ENCODE assay signal across 2 cellular contexts in genomic region chr9:109721021-109721420, GRCh38.
TF ChIP-seq lines count a peak whose summit lies in the region.

No MANE protein-coding gene starts in this region.

TF ChIP-seq in GM23338, 12 proteins besides CTCF, POLR2A, EP300 and RAD21 (continued from another document):
- TF ChIP-seq, protein P1, sequence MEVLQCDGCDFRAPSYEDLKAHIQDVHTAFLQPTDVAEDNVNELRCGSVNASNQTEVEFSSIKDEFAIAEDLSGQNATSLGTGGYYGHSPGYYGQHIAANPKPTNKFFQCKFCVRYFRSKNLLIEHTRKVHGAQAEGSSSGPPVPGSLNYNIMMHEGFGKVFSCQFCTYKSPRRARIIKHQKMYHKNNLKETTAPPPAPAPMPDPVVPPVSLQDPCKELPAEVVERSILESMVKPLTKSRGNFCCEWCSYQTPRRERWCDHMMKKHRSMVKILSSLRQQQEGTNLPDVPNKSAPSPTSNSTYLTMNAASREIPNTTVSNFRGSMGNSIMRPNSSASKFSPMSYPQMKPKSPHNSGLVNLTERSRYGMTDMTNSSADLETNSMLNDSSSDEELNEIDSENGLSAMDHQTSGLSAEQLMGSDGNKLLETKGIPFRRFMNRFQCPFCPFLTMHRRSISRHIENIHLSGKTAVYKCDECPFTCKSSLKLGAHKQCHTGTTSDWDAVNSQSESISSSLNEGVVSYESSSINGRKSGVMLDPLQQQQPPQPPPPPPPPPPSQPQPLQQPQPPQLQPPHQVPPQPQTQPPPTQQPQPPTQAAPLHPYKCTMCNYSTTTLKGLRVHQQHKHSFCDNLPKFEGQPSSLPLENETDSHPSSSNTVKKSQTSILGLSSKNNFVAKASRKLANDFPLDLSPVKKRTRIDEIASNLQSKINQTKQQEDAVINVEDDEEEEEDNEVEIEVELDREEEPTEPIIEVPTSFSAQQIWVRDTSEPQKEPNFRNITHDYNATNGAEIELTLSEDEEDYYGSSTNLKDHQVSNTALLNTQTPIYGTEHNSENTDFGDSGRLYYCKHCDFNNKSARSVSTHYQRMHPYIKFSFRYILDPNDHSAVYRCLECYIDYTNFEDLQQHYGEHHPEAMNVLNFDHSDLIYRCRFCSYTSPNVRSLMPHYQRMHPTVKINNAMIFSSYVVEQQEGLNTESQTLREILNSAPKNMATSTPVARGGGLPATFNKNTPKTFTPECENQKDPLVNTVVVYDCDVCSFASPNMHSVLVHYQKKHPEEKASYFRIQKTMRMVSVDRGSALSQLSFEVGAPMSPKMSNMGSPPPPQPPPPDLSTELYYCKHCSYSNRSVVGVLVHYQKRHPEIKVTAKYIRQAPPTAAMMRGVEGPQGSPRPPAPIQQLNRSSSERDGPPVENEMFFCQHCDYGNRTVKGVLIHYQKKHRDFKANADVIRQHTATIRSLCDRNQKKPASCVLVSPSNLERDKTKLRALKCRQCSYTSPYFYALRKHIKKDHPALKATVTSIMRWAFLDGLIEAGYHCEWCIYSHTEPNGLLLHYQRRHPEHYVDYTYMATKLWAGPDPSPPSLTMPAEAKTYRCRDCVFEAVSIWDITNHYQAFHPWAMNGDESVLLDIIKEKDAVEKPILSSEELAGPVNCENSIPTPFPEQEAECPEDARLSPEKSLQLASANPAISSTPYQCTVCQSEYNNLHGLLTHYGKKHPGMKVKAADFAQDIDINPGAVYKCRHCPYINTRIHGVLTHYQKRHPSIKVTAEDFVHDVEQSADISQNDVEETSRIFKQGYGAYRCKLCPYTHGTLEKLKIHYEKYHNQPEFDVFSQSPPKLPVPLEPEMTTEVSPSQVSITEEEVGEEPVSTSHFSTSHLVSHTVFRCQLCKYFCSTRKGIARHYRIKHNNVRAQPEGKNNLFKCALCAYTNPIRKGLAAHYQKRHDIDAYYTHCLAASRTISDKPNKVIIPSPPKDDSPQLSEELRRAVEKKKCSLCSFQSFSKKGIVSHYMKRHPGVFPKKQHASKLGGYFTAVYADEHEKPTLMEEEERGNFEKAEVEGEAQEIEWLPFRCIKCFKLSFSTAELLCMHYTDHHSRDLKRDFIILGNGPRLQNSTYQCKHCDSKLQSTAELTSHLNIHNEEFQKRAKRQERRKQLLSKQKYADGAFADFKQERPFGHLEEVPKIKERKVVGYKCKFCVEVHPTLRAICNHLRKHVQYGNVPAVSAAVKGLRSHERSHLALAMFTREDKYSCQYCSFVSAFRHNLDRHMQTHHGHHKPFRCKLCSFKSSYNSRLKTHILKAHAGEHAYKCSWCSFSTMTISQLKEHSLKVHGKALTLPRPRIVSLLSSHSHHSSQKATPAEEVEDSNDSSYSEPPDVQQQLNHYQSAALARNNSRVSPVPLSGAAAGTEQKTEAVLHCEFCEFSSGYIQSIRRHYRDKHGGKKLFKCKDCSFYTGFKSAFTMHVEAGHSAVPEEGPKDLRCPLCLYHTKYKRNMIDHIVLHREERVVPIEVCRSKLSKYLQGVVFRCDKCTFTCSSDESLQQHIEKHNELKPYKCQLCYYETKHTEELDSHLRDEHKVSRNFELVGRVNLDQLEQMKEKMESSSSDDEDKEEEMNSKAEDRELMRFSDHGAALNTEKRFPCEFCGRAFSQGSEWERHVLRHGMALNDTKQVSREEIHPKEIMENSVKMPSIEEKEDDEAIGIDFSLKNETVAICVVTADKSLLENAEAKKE (CRISPR knock-in tag; IDR thresholded peaks at IDR 0.05), result no peak

TF ChIP-seq in WTC11, 78 proteins besides CTCF, POLR2A, EP300 and RAD21 (continued from another document):
- TF ChIP-seq PRDM15 (CRISPR knock-in tag; IDR thresholded peaks at IDR 0.05), result no peak
